Comparison of ENCODE assay signal across 11 cellular contexts in the genomic region with DNA sequence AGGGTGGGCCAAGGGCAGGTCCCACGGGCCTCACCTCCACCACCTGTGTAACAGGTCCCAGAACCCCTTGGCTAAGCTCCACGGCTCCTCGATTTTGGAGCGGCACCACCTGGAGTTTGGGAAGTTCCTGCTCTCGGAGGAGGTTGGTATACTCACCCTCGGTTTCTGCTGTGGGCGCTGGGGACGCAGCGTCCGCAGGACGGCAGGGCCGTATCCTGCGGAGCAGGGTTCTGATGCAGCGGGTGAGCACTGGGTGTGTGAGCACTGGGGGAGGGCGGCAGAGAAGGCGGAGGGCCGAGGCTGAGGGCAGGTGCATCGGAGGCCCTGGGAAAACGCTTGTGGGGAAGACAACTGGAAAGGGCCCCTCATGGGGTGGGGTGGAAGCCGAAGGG. TPM values are rescaled to one million over a fixed set of nuclear protein-coding genes. Genes with fewer than 3 reads are reported as not detected.
A peak's percentile ranks its signal among the peaks of the same experiment; 100 is the strongest.
DNase-seq lines count a peak whose midpoint lies in the region; ATAC-seq and TF ChIP-seq lines count a peak whose summit lies in the region.
"Had no signal": no experiment of that assay in that cellular context is flagged by ENCODE, and none has a peak within 500 bp of the region (broad histone marks: within the 10 kb centered on the region; RNA-seq: fewer than 3 reads in every experiment).

No MANE protein-coding gene starts in this region.

- H3K36me3 ChIP-seq in breast epithelium (no peaks in the 10 kb centered on the region), mucosa of rectum (ENCODE audit: control insufficient read depth in 2 of 2, insufficient read depth in 2 of 2, low read length in 2 of 2) (no peaks in the 10 kb centered on the region), upper lobe of left lung (no peaks in the 10 kb centered on the region)
- H3K36me3 ChIP-seq: adrenal gland had no signal

- no TSS peak for BruUV-seq in MCF 10A (replicated peaks; lab: Mats Ljungman, UMichigan)

- POLR2A ChIA-PET in MCF 10A (lab: Yijun Ruan, JAX) = no interaction called here

- H3K4me3 ChIP-seq in breast epithelium (peak overlapping the region; percentile 54 to 83 (median 80)), mucosa of rectum (ENCODE audit: low read length in 2 of 2) (peak overlapping the region; percentile 60 to 73), upper lobe of left lung (peak overlapping the region; percentile 62 to 95 (median 74))

- H3K4me1 ChIP-seq in breast epithelium = no peaks in the 10 kb centered on the region
- no peaks in the 10 kb centered on the region for H3K4me1 ChIP-seq in mucosa of rectum (ENCODE audit: control insufficient read depth in 2 of 2, insufficient read depth in 2 of 2, low read length in 2 of 2)
- peaks cover 7 to 21% (median 8%) of the 10 kb centered on the region in 4 donors for H3K4me1 ChIP-seq in upper lobe of left lung
- H3K4me1 ChIP-seq: adrenal gland had no signal

- TF ChIP-seq CTCF in breast epithelium (IDR thresholded peaks at IDR 0.05) (no peak), MCF 10A (IDR thresholded peaks at IDR 0.05; ENCODE audit: unreplicated experiment) (no peak), brain (conservative IDR thresholded peaks at IDR 0.05) (no peak), upper lobe of left lung (IDR thresholded peaks at IDR 0.05) (no peak)

- H3K9me3 Mint-ChIP-seq in MCF 10A (ENCODE audit: unreplicated experiment) (peaks cover 10% of the 10 kb centered on the region), brain (peaks cover 0 to 2% (median 0%) of the 10 kb centered on the region in 5 experiments)

- intact Hi-C loops in breast epithelium (cut with DNase I; ENCODE audit: low total_unique reads) = no loop called here
- intact Hi-C loops in MCF 10A (cut with micrococcal nuclease) = no loop called here

- H3K27ac Mint-ChIP-seq in MCF 10A (ENCODE audit: low read depth, unreplicated experiment) (no peak overlapping the region), brain (peak overlapping the region in 3 of 5 experiments; percentile 52 to 73 (median 61))

- peak in 1 of 2 donors; percentile 3 for ATAC-seq in upper lobe of left lung (ENCODE audit: low FRiP score in 2 of 2)
- no peak for ATAC-seq in HG02571 (IDR thresholded peaks at IDR 0.05; ENCODE audit: unreplicated experiment)
- no peak for ATAC-seq in HG03025 (IDR thresholded peaks at IDR 0.05; ENCODE audit: low FRiP score, unreplicated experiment)
- no peak for ATAC-seq in GM21515 (IDR thresholded peaks at IDR 0.05; ENCODE audit: unreplicated experiment)

- H3K27me3 ChIP-seq in breast epithelium (no peaks in the 10 kb centered on the region), mucosa of rectum (ENCODE audit: control insufficient read depth in 2 of 2, insufficient read depth in 2 of 2, low read length in 2 of 2) (no peaks in the 10 kb centered on the region), upper lobe of left lung (no peaks in the 10 kb centered on the region)

- H3K9ac ChIP-seq in mucosa of rectum (ENCODE audit: low read depth in 1 of 2, low read length in 2 of 2) = no peak overlapping the region

- H3K27me3 Mint-ChIP-seq in MCF 10A (ENCODE audit: insufficient read depth, unreplicated experiment) (no peaks in the 10 kb centered on the region), brain (peaks cover 2% of the 10 kb centered on the region)

- no peaks in the 10 kb centered on the region for H3K36me3 Mint-ChIP-seq in MCF 10A (ENCODE audit: insufficient read depth, unreplicated experiment)
- H3K36me3 Mint-ChIP-seq in brain = no peaks in the 10 kb centered on the region

- CTCF ChIA-PET in MCF 10A (lab: Yijun Ruan, JAX) = no interaction called here

- H3K9me3 ChIP-seq in breast epithelium = no peaks in the 10 kb centered on the region
- H3K9me3 ChIP-seq in mucosa of rectum (ENCODE audit: control insufficient read depth in 2 of 2, low read length in 2 of 2) = no peaks in the 10 kb centered on the region
- no peaks in the 10 kb centered on the region for H3K9me3 ChIP-seq in upper lobe of left lung
- H3K9me3 ChIP-seq: adrenal gland, mucosa of descending colon had no signal

- TF ChIP-seq POLR2A in breast epithelium (IDR thresholded peaks at IDR 0.05) (no peak), upper lobe of left lung (IDR thresholded peaks at IDR 0.05) (no peak)

- no peaks in the 10 kb centered on the region for H3K4me1 Mint-ChIP-seq in MCF 10A (ENCODE audit: insufficient read depth, unreplicated experiment)
- no peaks in the 10 kb centered on the region for H3K4me1 Mint-ChIP-seq in brain

- 37 to 44% methylated on average over 6 to 20 of the region's 20 CpGs for WGBS in upper lobe of left lung, 2 donors

- no peak for TF ChIP-seq EP300 in upper lobe of left lung (IDR thresholded peaks at IDR 0.05)

- DNase-seq in breast epithelium (ENCODE audit: low spot score in 2 of 2) (no peak), MCF 10A (ENCODE audit: unreplicated experiment) (no peak), upper lobe of left lung (no peak)

- H3K27ac ChIP-seq in breast epithelium (peak overlapping the region in 1 of 2 donors; percentile 44), mucosa of rectum (ENCODE audit: low read depth in 2 of 2, low read length in 2 of 2) (no peak overlapping the region), upper lobe of left lung (peak overlapping the region in 2 of 4 donors; percentile 63 to 74)

- H3K4me3 Mint-ChIP-seq in MCF 10A (ENCODE audit: unreplicated experiment) (no peak overlapping the region), brain (peak overlapping the region; percentile 74 to 87 (median 79))

RNA-seq across cellular contexts. Expression of gene ATP5ME, which starts 11.0 kb away (rescaled TPM):
- total RNA-seq in breast epithelium (100 to 1,000 TPM; 108 to 179 (median 128) TPM), MCF 10A (2022) (355 and 389 TPM in 2 replicates), upper lobe of left lung (100 to 1,000 TPM in 3 of 6 donors, 10 to 100 TPM in 3; 22.6 to 216 (median 106) TPM)
- polyA plus RNA-seq in brain (ENCODE audit: insufficient read depth, low read depth, low replicate concordance) = 717 TPM

RNA-seq across cellular contexts. Expression of gene MYL5, which starts 11.3 kb away (rescaled TPM):
- total RNA-seq in breast epithelium (10 to 100 TPM in 2 of 3 donors, 1 to 10 TPM in 1; 7.9 to 14.9 (median 12.1) TPM), MCF 10A (2022) (30.6 and 32.9 TPM in 2 replicates), upper lobe of left lung (10 to 100 TPM in 4 of 6 donors, 1 to 10 TPM in 2; 4.7 to 25.1 (median 17.1) TPM)
- polyA plus RNA-seq in brain (ENCODE audit: insufficient read depth, low read depth, low replicate concordance) = 11.6 TPM

RNA-seq across cellular contexts. Expression of gene SLC49A3, which starts 25.9 kb away (rescaled TPM):
- total RNA-seq in breast epithelium (10 to 100 TPM; 14.4 to 22.3 (median 18.3) TPM), MCF 10A (2022) (not detected in 2 replicates), upper lobe of left lung (10 to 100 TPM; 12.2 to 65.0 (median 32.3) TPM)
- polyA plus RNA-seq in brain (ENCODE audit: insufficient read depth, low read depth, low replicate concordance) = 1.0 TPM
- total RNA-seq: NCI-H460 had no signal

RNA-seq across cellular contexts. Expression of gene PDE6B, which starts 37.7 kb away (rescaled TPM):
- 10 to 100 TPM in 1 of 3 donors, 1 to 10 TPM in 2; 2.7 to 10.2 (median 8.5) TPM for total RNA-seq in breast epithelium
- total RNA-seq in MCF 10A (2022) = not detected in 2 replicates
- polyA plus RNA-seq in brain (ENCODE audit: insufficient read depth, low read depth, low replicate concordance) = 8.7 TPM
- 10 to 100 TPM in 3 of 6 donors, 1 to 10 TPM in 3; 4.2 to 28.3 (median 9.0) TPM for total RNA-seq in upper lobe of left lung
- total RNA-seq: NCI-H460 had no signal

RNA-seq across cellular contexts. Expression of gene PCGF3, which starts 42.6 kb away (rescaled TPM):
- total RNA-seq in breast epithelium = 10 to 100 TPM; 60.6 to 71.7 (median 69.4) TPM
- 26.5 and 33.5 TPM in 2 replicates for total RNA-seq in MCF 10A (2022)
- 27.6 TPM for polyA plus RNA-seq in brain (ENCODE audit: insufficient read depth, low read depth, low replicate concordance)
- total RNA-seq in upper lobe of left lung = 100 to 1,000 TPM in 1 of 6 donors, 10 to 100 TPM in 5; 36.4 to 150 (median 41.0) TPM

Comparison
In these comparisons a context has a peak if more than half of its experiments do, and no peak if none do; other contexts are left out.
1. RNA of gene SLC49A3, which starts 25.9 kb away (total RNA-seq): 12.2 to 65.0 TPM in upper lobe of left lung and 14.4 to 22.3 TPM in breast epithelium; not detected in MCF 10A; every median in the first group is over 10 times any median in the second.
2. Peak in every context shown above with its lines, with median percentiles within 50 percentile points of each other: H3K4me3 ChIP-seq.